8 cellular contexts compared by ENCODE assay signal in the genomic region with DNA sequence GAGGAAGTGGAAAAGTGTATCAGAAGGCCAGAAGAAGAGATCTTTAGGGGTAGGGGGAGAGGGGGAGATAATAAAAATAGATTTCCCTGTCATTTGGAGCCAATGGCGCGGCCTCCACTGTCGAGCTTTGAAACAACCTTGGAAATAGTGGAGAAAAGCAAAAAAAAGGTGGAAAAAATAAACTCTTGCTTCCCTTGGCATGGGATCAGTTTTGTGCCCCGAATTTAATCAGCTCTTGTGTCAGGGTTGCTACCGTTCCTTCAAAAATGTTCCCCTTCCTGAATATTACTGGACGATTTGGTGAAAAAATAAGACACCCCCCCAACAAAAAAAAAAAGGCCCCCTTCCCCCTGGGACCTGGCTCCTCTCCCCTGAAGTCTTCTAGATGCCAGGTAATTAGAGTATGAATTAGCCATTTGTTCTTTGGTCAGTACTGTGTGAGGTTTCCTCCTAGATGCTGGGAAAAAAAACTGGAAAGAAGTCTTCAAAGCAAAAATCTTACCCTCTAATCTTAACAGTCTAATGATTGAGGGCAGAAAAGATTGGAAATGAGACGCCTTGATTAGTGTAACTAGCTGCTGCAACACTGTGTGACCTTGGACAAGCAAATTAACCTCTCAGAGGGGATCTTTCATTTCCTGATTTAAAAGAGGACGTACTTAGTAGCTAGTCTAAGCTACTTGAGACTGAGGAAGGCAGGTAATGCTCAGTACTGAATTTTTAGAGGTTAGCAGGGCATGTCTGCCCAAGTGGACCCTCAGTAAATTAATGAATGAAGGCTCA. TPM values are rescaled to one million over a fixed set of nuclear protein-coding genes. Genes with fewer than 3 reads are reported as not detected.
DNase-seq lines count a peak whose midpoint lies in the region; ATAC-seq, FAIRE-seq and TF ChIP-seq lines count a peak whose summit lies in the region.

No MANE protein-coding gene starts in this region.

- H3K27me3 ChIP-seq in Karpas-422 (ENCODE audit: low read length): no peaks in the 10 kb centered on the region

- peak overlapping the region; percentile 99 for H3K27ac Mint-ChIP-seq in endothelial cell (ENCODE audit: unreplicated experiment)
- H3K27ac Mint-ChIP-seq in naive thymus-derived CD8-positive, alpha-beta T cell: peak overlapping the region; percentile 98 to 100 (median 100)

- peak; percentile 38 for DNase-seq in GM10266 (ENCODE audit: extremely low spot score)
- peak; percentile 94 for DNase-seq in Karpas-422
- no peak for DNase-seq in endothelial cell (ENCODE audit: low spot score)
- DNase-seq in naive thymus-derived CD8-positive, alpha-beta T cell: peak in 3 of 10 donors; percentile 38 to 55 (median 45)
- no peak for DNase-seq in AG20443 (ENCODE audit: low spot score)
- no peak for DNase-seq in HTR-8/SVneo (ENCODE audit: insufficient read length, low spot score)

- no peaks in the 10 kb centered on the region for H3K9me2 ChIP-seq in Karpas-422 (replicated peaks; ENCODE audit: insufficient read depth, low read length)

- POLR2A ChIA-PET in naive thymus-derived CD8-positive, alpha-beta T cell (lab: Charles Lee): interaction anchor here (0.6 to 11.0 kb wide), 52 partner anchors 10 to 1260 kb away, joined by 3 to 684 read pairs (median 6); partner anchors contain the start of genes CEP250, CPNE1, EDEM2 and ERGIC3

- H3K79me2 ChIP-seq in Karpas-422 (ENCODE audit: low read length): peaks cover 41% of the 10 kb centered on the region

- peaks cover 32% of the 10 kb centered on the region for H3K36me3 ChIP-seq in Karpas-422 (ENCODE audit: insufficient read depth, low read length)

- ATAC-seq in SK-N-SH treated with all-trans-retinoic acid at 6 μM for 48 hours: no peak
- ATAC-seq in naive thymus-derived CD8-positive, alpha-beta T cell: no peak
- ATAC-seq in HG03565 (IDR thresholded peaks at IDR 0.05; ENCODE audit: unreplicated experiment): no peak

- H3K9me3 Mint-ChIP-seq in endothelial cell (ENCODE audit: unreplicated experiment): no peaks in the 10 kb centered on the region
- H3K9me3 Mint-ChIP-seq in naive thymus-derived CD8-positive, alpha-beta T cell: no peaks in the 10 kb centered on the region

- peak overlapping the region; percentile 90 for H3K9ac ChIP-seq in Karpas-422 (ENCODE audit: low read length)

- peaks cover 49% of the 10 kb centered on the region for H3K4me1 ChIP-seq in Karpas-422 (ENCODE audit: low read length)

- peaks cover 31% of the 10 kb centered on the region for H3K36me3 Mint-ChIP-seq in endothelial cell (ENCODE audit: low read depth, unreplicated experiment)
- H3K36me3 Mint-ChIP-seq in naive thymus-derived CD8-positive, alpha-beta T cell: peaks cover 25 to 36% (median 31%) of the 10 kb centered on the region in 3 donors

- TF ChIP-seq CTCF in GM10266 (IDR thresholded peaks at IDR 0.05; ENCODE audit: control insufficient read depth, insufficient read depth, low read depth, missing control alignments): no peak
- no peak for TF ChIP-seq CTCF in endothelial cell (IDR thresholded peaks at IDR 0.05; ENCODE audit: unreplicated experiment)

- H3K4me3 Mint-ChIP-seq in endothelial cell (ENCODE audit: unreplicated experiment): peak overlapping the region; percentile 100
- H3K4me3 Mint-ChIP-seq in naive thymus-derived CD8-positive, alpha-beta T cell: peak overlapping the region; percentile 93 to 100 (median 99)

- peak overlapping the region; percentile 97 for H3K27ac ChIP-seq in Karpas-422 (ENCODE audit: low read length)

- H3K4me2 ChIP-seq in Karpas-422 (ENCODE audit: low read depth, low read length, poor library complexity, severe bottlenecking): peak overlapping the region; percentile 78

- peaks cover 34% of the 10 kb centered on the region for H3K4me1 Mint-ChIP-seq in endothelial cell (ENCODE audit: unreplicated experiment)
- peaks cover 27 to 54% (median 47%) of the 10 kb centered on the region in 4 donors for H3K4me1 Mint-ChIP-seq in naive thymus-derived CD8-positive, alpha-beta T cell

- peak overlapping the region; percentile 75 for H3K4me3 ChIP-seq in Karpas-422 (ENCODE audit: low read length)

- no peak overlapping the region for H2AFZ ChIP-seq in Karpas-422 (ENCODE audit: low read length)

- H4K20me1 ChIP-seq in Karpas-422 (ENCODE audit: insufficient read depth, low read depth, low read length): peaks cover 29% of the 10 kb centered on the region

- H3K9me3 ChIP-seq in Karpas-422 (ENCODE audit: low read length): no peaks in the 10 kb centered on the region

- H3K27me3 Mint-ChIP-seq in endothelial cell (ENCODE audit: unreplicated experiment): peaks cover 17% of the 10 kb centered on the region
- no peaks in the 10 kb centered on the region for H3K27me3 Mint-ChIP-seq in naive thymus-derived CD8-positive, alpha-beta T cell

- FAIRE-seq in HTR-8/SVneo (lab: Jason Lieb, UNC): no peak

TF ChIP-seq in SK-N-SH treated with all-trans-retinoic acid at 6 μM for 48 hours, 23 proteins besides CTCF, POLR2A, EP300 and RAD21:
- TF ChIP-seq SNAI2 (CRISPR knock-in tag; IDR thresholded peaks at IDR 0.05) (no peak), PATZ1 (CRISPR knock-in tag; IDR thresholded peaks at IDR 0.05; ENCODE audit: borderline replicate concordance) (peak; percentile 44; the same call in 1 of the 2 replicates), ZC3H10 (CRISPR knock-in tag; IDR thresholded peaks at IDR 0.05) (no peak), ARNTL (CRISPR knock-in tag; IDR thresholded peaks at IDR 0.05; ENCODE audit: borderline replicate concordance, low read depth) (no peak), POU6F1 (CRISPR knock-in tag; IDR thresholded peaks at IDR 0.05; ENCODE audit: borderline replicate concordance, low read depth) (0 out of 2 replicates have a peak, but pooled peaks have one; percentile 49), TOX (CRISPR knock-in tag; IDR thresholded peaks at IDR 0.05; ENCODE audit: borderline replicate concordance) (no peak), ESRRG (CRISPR knock-in tag; IDR thresholded peaks at IDR 0.05) (no peak)
TF ChIP-seq in SK-N-SH treated with all-trans-retinoic acid at 6 μM for 48 hours: peak in this region for 2.

RNA-seq across cellular contexts. Expression of gene RBM39, which starts 0.9 kb away (rescaled TPM):
- 315 and 375 TPM in 2 replicates for total RNA-seq in Karpas-422 (2014; rRNA removed; shearing (Covaris generic); ENCODE audit: low replicate concordance)
- 308 TPM for total RNA-seq in endothelial cell (ENCODE audit: unreplicated experiment)
- total RNA-seq in naive thymus-derived CD8-positive, alpha-beta T cell: 100 to 1,000 TPM; 687 to 713 TPM
- 100 to 1,000 TPM; 110 to 134 (median 112) TPM for polyA plus RNA-seq in naive thymus-derived CD8-positive, alpha-beta T cell

RNA-seq across cellular contexts. Expression of gene PHF20, which starts 28.9 kb away (rescaled TPM):
- total RNA-seq in Karpas-422 (2014; rRNA removed; shearing (Covaris generic); ENCODE audit: low replicate concordance): 27.8 and 41.7 TPM in 2 replicates
- total RNA-seq in endothelial cell (ENCODE audit: unreplicated experiment): 101 TPM
- total RNA-seq in naive thymus-derived CD8-positive, alpha-beta T cell: 10 to 100 TPM; 79.0 to 82.8 TPM
- polyA plus RNA-seq in naive thymus-derived CD8-positive, alpha-beta T cell: 100 to 1,000 TPM; 114 to 135 (median 125) TPM

RNA-seq across cellular contexts. Expression of gene ROMO1, which starts 43.7 kb away (rescaled TPM):
- 242 and 325 TPM in 2 replicates for total RNA-seq in Karpas-422 (2014; rRNA removed; shearing (Covaris generic); ENCODE audit: low replicate concordance)
- total RNA-seq in endothelial cell (ENCODE audit: unreplicated experiment): 159 TPM
- total RNA-seq in naive thymus-derived CD8-positive, alpha-beta T cell: 10 to 100 TPM; 39.7 to 40.3 TPM
- 100 to 1,000 TPM; 305 to 421 (median 381) TPM for polyA plus RNA-seq in naive thymus-derived CD8-positive, alpha-beta T cell

RNA-seq across cellular contexts. Expression of gene NFS1, which starts 43.8 kb away (rescaled TPM):
- 62.6 and 79.6 TPM in 2 replicates for total RNA-seq in Karpas-422 (2014; rRNA removed; shearing (Covaris generic); ENCODE audit: low replicate concordance)
- 18.3 TPM for total RNA-seq in endothelial cell (ENCODE audit: unreplicated experiment)
- 10 to 100 TPM; 24.8 to 25.5 TPM for total RNA-seq in naive thymus-derived CD8-positive, alpha-beta T cell
- polyA plus RNA-seq in naive thymus-derived CD8-positive, alpha-beta T cell: 10 to 100 TPM in 2 of 3 donors, 1 to 10 TPM in 1; 8.6 to 16.6 (median 14.1) TPM

Comparison
In these comparisons a context has a peak if more than half of its experiments do, and no peak if none do; other contexts are left out.
1. DNase-seq: peak in GM10266 (single experiment) and Karpas-422 (single experiment); none in endothelial cell (single experiment), AG20443 (single experiment) and HTR-8/SVneo (single experiment).